ENCODE assay signal across 1 cellular context in the genomic region with DNA sequence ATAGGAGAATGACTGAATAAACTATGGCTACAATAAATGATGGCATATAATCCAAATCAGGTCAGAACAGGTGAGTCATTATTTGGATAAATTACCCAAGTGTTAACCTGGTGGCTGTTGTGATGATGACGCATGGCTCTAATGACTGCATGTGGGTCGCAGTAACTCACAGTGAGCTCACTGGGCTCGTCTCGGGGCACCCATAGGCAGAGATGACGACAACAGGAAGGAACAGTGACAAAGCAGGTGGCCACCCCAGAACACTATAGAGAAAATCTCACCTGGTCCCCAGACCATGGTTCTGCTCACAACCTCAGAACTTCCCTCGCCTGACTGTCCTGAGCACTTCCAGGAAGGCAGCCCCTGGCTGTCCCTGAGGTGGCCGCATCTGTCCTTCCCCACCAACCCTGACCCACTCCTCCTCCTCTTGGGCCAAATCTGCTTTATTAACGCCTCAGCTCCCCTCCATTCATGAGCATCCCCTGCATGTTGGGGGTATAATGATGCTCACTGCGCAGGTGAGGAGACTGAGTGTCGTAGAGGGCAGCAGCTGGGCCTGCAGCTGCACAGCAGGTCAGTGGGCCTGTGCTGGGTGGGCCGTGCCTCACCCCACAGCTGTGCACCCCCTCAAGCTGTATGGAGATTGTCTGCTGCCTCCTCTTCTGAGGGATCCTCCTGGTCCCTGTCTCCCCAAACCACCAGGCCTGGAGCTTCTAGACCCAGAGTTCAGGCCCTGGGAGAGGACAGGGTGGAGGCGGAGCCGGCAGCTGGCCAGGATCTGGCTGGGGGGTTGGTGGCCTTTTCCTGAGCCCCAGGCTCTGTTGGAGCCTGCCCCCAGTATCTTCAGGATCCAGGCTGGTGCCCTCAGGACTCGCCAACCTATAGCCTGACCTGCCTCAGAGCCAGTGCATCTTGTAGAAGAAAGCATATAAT.
TF ChIP-seq lines count a peak whose summit lies in the region.

No MANE protein-coding gene starts in this region.

TF ChIP-seq in HEK293T, 16 proteins besides CTCF, POLR2A, EP300 and RAD21:
- TF ChIP-seq ZNF384 (IDR thresholded peaks at IDR 0.05) (no peak), HDGF (IDR thresholded peaks at IDR 0.05; ENCODE audit: borderline replicate concordance) (no peak), TARDBP (IDR thresholded peaks at IDR 0.05) (no peak), NFRKB (IDR thresholded peaks at IDR 0.05) (no peak), ARNT (IDR thresholded peaks at IDR 0.05) (no peak), FOXA1 (IDR thresholded peaks at IDR 0.05) (no peak), FOXM1 (IDR thresholded peaks at IDR 0.05; ENCODE audit: borderline replicate concordance) (no peak), L3MBTL2 (conservative IDR thresholded peaks at IDR 0.05) (no peak), CTBP1 (IDR thresholded peaks at IDR 0.05; ENCODE audit: borderline replicate concordance) (no peak), SUZ12 (IDR thresholded peaks at IDR 0.05) (no peak), SP1 (IDR thresholded peaks at IDR 0.05) (no peak)
- TF ChIP-seq, protein P1, sequence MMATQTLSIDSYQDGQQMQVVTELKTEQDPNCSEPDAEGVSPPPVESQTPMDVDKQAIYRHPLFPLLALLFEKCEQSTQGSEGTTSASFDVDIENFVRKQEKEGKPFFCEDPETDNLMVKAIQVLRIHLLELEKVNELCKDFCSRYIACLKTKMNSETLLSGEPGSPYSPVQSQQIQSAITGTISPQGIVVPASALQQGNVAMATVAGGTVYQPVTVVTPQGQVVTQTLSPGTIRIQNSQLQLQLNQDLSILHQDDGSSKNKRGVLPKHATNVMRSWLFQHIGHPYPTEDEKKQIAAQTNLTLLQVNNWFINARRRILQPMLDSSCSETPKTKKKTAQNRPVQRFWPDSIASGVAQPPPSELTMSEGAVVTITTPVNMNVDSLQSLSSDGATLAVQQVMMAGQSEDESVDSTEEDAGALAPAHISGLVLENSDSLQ (IDR thresholded peaks at IDR 0.05): no peak
